ENCODE assay signal across 25 cellular contexts in genomic region chr9:95061916-95062600, GRCh38.
DNase-seq lines count a peak whose midpoint lies in the region; ATAC-seq and TF ChIP-seq lines count a peak whose summit lies in the region.
"Had no signal": no experiment of that assay in that cellular context is flagged by ENCODE, and none has a peak within 500 bp of the region (broad histone marks: within the 10 kb centered on the region; RNA-seq: fewer than 3 reads in every experiment).

No MANE protein-coding gene starts in this region.

- no peak overlapping the region for H3K4me2 ChIP-seq in GM23248 (ENCODE audit: unreplicated experiment)
- H3K4me2 ChIP-seq: KMS-11 had no signal

- H3K4me1 ChIP-seq in esophagus squamous epithelium (peaks cover 60 to 100% (median 93%) of the 10 kb centered on the region in 3 donors), psoas muscle (peaks cover 99% of the 10 kb centered on the region), uterus (peaks cover 29 to 41% of the 10 kb centered on the region in 2 donors), GM23248 (ENCODE audit: insufficient read depth) (peaks cover 47% of the 10 kb centered on the region)
- H3K4me1 ChIP-seq: colonic mucosa had no signal

- H3K9ac ChIP-seq in GM23248, result no peak overlapping the region
- H3K9ac ChIP-seq: KMS-11 had no signal

- H3K27me3 ChIP-seq in esophagus squamous epithelium (no peaks in the 10 kb centered on the region), psoas muscle (ENCODE audit: insufficient read depth in 3 of 3, low read length in 2 of 3) (no peaks in the 10 kb centered on the region), uterus (no peaks in the 10 kb centered on the region), GM23248 (replicated peaks; ENCODE audit: insufficient read depth) (no peaks in the 10 kb centered on the region)
- H3K27me3 ChIP-seq: colonic mucosa had no signal

- intact Hi-C loops in Right ventricle myocardium inferior (cut with DNase I) (no loop called here), left cardiac atrium (cut with DNase I) (no loop called here), esophagus squamous epithelium (cut with DNase I) (loop anchor here (10.0 kb wide), 1 partner anchor 47 kb away; no protein-coding TSS in a partner anchor), psoas muscle (cut with DNase I) (no loop called here), uterus (cut with DNase I; ENCODE audit: low total_unique reads) (no loop called here)

- peak overlapping the region in 2 of 4 donors; percentile 10 to 34 for H3K4me3 ChIP-seq in esophagus squamous epithelium
- H3K4me3 ChIP-seq in psoas muscle, result no peak overlapping the region
- H3K4me3 ChIP-seq in uterus, result no peak overlapping the region
- H3K4me3 ChIP-seq in GM23248, result no peak overlapping the region
- H3K4me3 ChIP-seq: colonic mucosa, HAP-1, SK-N-MC had no signal

- 22 to 28% methylated on average over 8 to 11 of the region's 13 CpGs for WGBS in esophagus squamous epithelium, 2 donors
- 25 to 35% (median 26%) methylated on average over 13 of the region's 13 CpGs for WGBS in psoas muscle, 3 donors
- WGBS in GM23248 (ENCODE audit: low coverage in 1 of 2, low lambda C conversion rate in 2 of 2, missing lambda C conversion rate in 2 of 2), 2 experiments, result 76 to 79% methylated on average over 13 of the region's 13 CpGs

- H3K9me2 ChIP-seq in GM23248 (ENCODE audit: insufficient read depth), result no peaks in the 10 kb centered on the region

- in situ Hi-C loops in GM23248 (cut with MboI), result no loop called here

- H3K36me3 ChIP-seq in esophagus squamous epithelium (peaks cover 0 to 74% (median 5%) of the 10 kb centered on the region in 3 donors), psoas muscle (ENCODE audit: insufficient read depth in 1 of 2, low read depth in 1 of 2) (peaks cover 0 to 46% of the 10 kb centered on the region in 2 donors), uterus (no peaks in the 10 kb centered on the region), GM23248 (ENCODE audit: low read depth) (peaks cover 60% of the 10 kb centered on the region)
- H3K36me3 ChIP-seq: colonic mucosa had no signal

- no peak overlapping the region for H2AFZ ChIP-seq in GM23248

- DNase-seq in Right ventricle myocardium inferior (ENCODE audit: missing footprints) (no peak), left cardiac atrium (no peak), esophagus squamous epithelium (lab: John Stamatoyannopoulos, UW) (no peak), psoas muscle (no peak), uterus (no peak), NCI-H1092 treated with DMSO at 0.1 percent for 48 hours (lab: John Stamatoyannopoulos, UW) (no peak), GM23248 (no peak), HuH-7 (ENCODE audit: low spot score) (no peak)
- DNase-seq: activated CD4-positive, CD25-positive, alpha-beta regulatory T cell treated with anti-CD3 and anti-CD28 coated beads, Interleukin-2, amount 50 U/mL, for 72 hours; activated CD8-positive, alpha-beta memory T cell treated with anti-CD3 and anti-CD28 coated beads, Interleukin-2, amount 10 ng/mL, durations not matched to agents 7 days and 5 days; activated gamma-delta T cell treated with Interleukin-2 at 50 U/mL for 16 hours; colonic mucosa; DMS153; glutamatergic neuron; mesendoderm; NCI-H1105 treated with DMSO at 0.1 percent for 48 hours; NCI-H526 treated with DMSO at 0.1 percent for 48 hours; PC-3; stimulated activated CD4-positive, alpha-beta T cell treated with anti-CD3 and anti-CD28 coated beads, Interleukin-4, amount 100 ng/mL, for 4 hours; stimulated activated CD8-positive, alpha-beta memory T cell treated with anti-CD3 and anti-CD28 coated beads, Interleukin-4, amount 100 ng/mL, for 48 hours; T1000; trophoblast cell had no signal

- H3F3A ChIP-seq in GM23248 (ENCODE audit: insufficient read depth), result peaks cover 66% of the 10 kb centered on the region

- peak overlapping the region; percentile 79 to 97 (median 87) for H3K27ac ChIP-seq in esophagus squamous epithelium
- H3K27ac ChIP-seq in psoas muscle, result peak overlapping the region; percentile 93
- peak overlapping the region; percentile 64 to 96 for H3K27ac ChIP-seq in uterus
- no peak overlapping the region for H3K27ac ChIP-seq in GM23248
- H3K27ac ChIP-seq: colonic mucosa, KMS-11, SK-N-MC had no signal

- ATAC-seq in Right ventricle myocardium inferior (peak; percentile 10), left cardiac atrium (no peak), psoas muscle (peak; percentile 41 to 59 (median 48))
- ATAC-seq: activated CD8-positive, alpha-beta memory T cell treated with anti-CD3 and anti-CD28 coated beads, Interleukin-2, amount 10 ng/mL, durations not matched to agents 7 days and 5 days; PC-3 had no signal

- peaks cover 100% of the 10 kb centered on the region for H3K79me2 ChIP-seq in GM23248 (ENCODE audit: insufficient read depth)

- no peak for TF ChIP-seq POLR2A in esophagus squamous epithelium (IDR thresholded peaks at IDR 0.05)
- TF ChIP-seq POLR2A in uterus (IDR thresholded peaks at IDR 0.05), result no peak

- H4K20me1 ChIP-seq in GM23248 (ENCODE audit: insufficient read depth), result peaks cover 8% of the 10 kb centered on the region; the same call in 1 of the 2 replicates

- no peaks in the 10 kb centered on the region for H3K9me3 ChIP-seq in esophagus squamous epithelium
- H3K9me3 ChIP-seq in psoas muscle, result no peaks in the 10 kb centered on the region
- H3K9me3 ChIP-seq in uterus, result no peaks in the 10 kb centered on the region
- H3K9me3 ChIP-seq in GM23248 (ENCODE audit: low read depth), result no peaks in the 10 kb centered on the region
- H3K9me3 ChIP-seq: colonic mucosa, HAP-1 had no signal

- TF ChIP-seq CTCF in esophagus squamous epithelium (IDR thresholded peaks at IDR 0.05) (no peak), psoas muscle (IDR thresholded peaks at IDR 0.05) (no peak), uterus (IDR thresholded peaks at IDR 0.05) (no peak)

Comparison
In these comparisons a context has a peak if more than half of its experiments do, and no peak if none do; other contexts are left out.
1. ATAC-seq: peak in Right ventricle myocardium inferior (single experiment) and psoas muscle (4 of 4); none in left cardiac atrium (0 of 2).